In the genomic region with DNA sequence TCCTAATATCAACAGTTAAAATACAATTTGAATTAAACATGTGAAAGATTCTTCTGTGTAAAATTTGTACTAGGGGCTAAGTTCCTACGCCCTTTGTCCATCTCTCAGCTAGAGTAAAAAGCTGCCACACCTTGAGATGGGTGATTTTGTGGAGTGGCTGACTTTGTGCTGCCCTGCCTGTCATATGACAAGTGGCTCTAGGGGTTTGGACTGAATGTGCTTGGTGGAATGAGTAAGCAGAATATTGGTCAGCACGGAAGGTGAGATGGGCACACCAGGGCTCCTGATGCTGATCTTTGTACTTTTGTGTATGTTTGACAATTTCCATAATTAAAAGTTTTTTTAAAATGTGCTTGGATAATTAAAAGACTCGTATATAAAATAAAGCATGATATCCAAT, we compare ENCODE assay signal across 23 cellular contexts.
A peak's percentile ranks its signal among the peaks of the same experiment; 100 is the strongest.
DNase-seq lines count a peak whose midpoint lies in the region; ATAC-seq, FAIRE-seq and TF ChIP-seq lines count a peak whose summit lies in the region.
"Had no signal": no experiment of that assay in that cellular context is flagged by ENCODE, and none has a peak within 500 bp of the region (broad histone marks: within the 10 kb centered on the region; RNA-seq: fewer than 3 reads in every experiment).

No MANE protein-coding gene starts in this region.

- no peak overlapping the region for H3K4me2 ChIP-seq in GM23338

- TF ChIP-seq CTCF in GM23338 (conservative IDR thresholded peaks at IDR 0.05; ENCODE audit: low read depth in 2 of 2) = no peak
- TF ChIP-seq CTCF in Panc1 (IDR thresholded peaks at IDR 0.05) = no peak
- TF ChIP-seq CTCF in kidney (IDR thresholded peaks at IDR 0.05; ENCODE audit: borderline replicate concordance, extremely low read depth, insufficient read depth) = no peak
- TF ChIP-seq CTCF in progenitor cell of endocrine pancreas (IDR thresholded peaks at IDR 0.05; ENCODE audit: unreplicated experiment) = no peak

- H3K9me3 Mint-ChIP-seq in GM23338 = peaks cover 6% of the 10 kb centered on the region
- peaks cover 8% of the 10 kb centered on the region for H3K9me3 Mint-ChIP-seq in progenitor cell of endocrine pancreas (ENCODE audit: low read depth)
- peaks cover 6% of the 10 kb centered on the region for H3K9me3 Mint-ChIP-seq in activated naive CD8-positive, alpha-beta T cell treated with anti-CD3 and anti-CD28 coated beads for 36 hours

- H3K27me3 Mint-ChIP-seq in GM23338 (ENCODE audit: insufficient read depth, low read depth, poor library complexity) = peaks cover 2% of the 10 kb centered on the region
- H3K27me3 Mint-ChIP-seq in progenitor cell of endocrine pancreas = no peaks in the 10 kb centered on the region
- no peaks in the 10 kb centered on the region for H3K27me3 Mint-ChIP-seq in activated naive CD8-positive, alpha-beta T cell treated with anti-CD3 and anti-CD28 coated beads for 36 hours
- H3K27me3 Mint-ChIP-seq: activated naive CD8-positive, alpha-beta T cell had no signal

- H3K9me3 ChIP-seq in Panc1 (ENCODE audit: control insufficient read depth, insufficient read depth, low read depth, low read length) (peaks cover 11% of the 10 kb centered on the region), kidney (ENCODE audit: control insufficient read depth in 1 of 2, low read length in 2 of 2) (peaks cover 0 to 1% of the 10 kb centered on the region in 2 donors)
- H3K9me3 ChIP-seq: pancreas had no signal

- H4K20me1 ChIP-seq in GM23338 (replicated peaks; ENCODE audit: insufficient read depth) = no peaks in the 10 kb centered on the region

- no peaks in the 10 kb centered on the region for H3K36me3 ChIP-seq in GM23338 (ENCODE audit: insufficient read depth)
- no peaks in the 10 kb centered on the region for H3K36me3 ChIP-seq in Panc1 (ENCODE audit: control insufficient read depth, insufficient read depth, low read length)
- H3K36me3 ChIP-seq in kidney (ENCODE audit: control insufficient read depth in 1 of 2, insufficient read depth in 2 of 2, low read length in 2 of 2) = no peaks in the 10 kb centered on the region
- H3K36me3 ChIP-seq: brain microvascular endothelial cell, pancreas had no signal

- H3K9me2 ChIP-seq in GM23338 (ENCODE audit: insufficient read depth) = no peaks in the 10 kb centered on the region

- in situ Hi-C loops in Panc1 (cut with HindIII; ENCODE audit: low pct_unique_long_range_greater_than_20kb, low sequenced_read_pairs) = no loop called here

- FAIRE-seq in kidney (lab: Jason Lieb, UNC) = no peak
- FAIRE-seq: D721Med, frontal cortex, GM12892, pancreas, small intestine had no signal

- H3K4me1 ChIP-seq in GM23338 (ENCODE audit: insufficient read depth) = no peaks in the 10 kb centered on the region
- peaks cover 24% of the 10 kb centered on the region for H3K4me1 ChIP-seq in Panc1 (ENCODE audit: control insufficient read depth, insufficient read depth, low read length)
- peaks cover 2 to 3% of the 10 kb centered on the region in 2 donors for H3K4me1 ChIP-seq in kidney (ENCODE audit: control insufficient read depth in 1 of 2, insufficient read depth in 1 of 2, low read depth in 1 of 2, low read length in 2 of 2)

- H3K27ac ChIP-seq in GM23338 (ENCODE audit: low read depth) = no peak overlapping the region
- peak overlapping the region; percentile 100 for H3K27ac ChIP-seq in Panc1 (ENCODE audit: low read length)
- no peak overlapping the region for H3K27ac ChIP-seq in kidney (ENCODE audit: low read depth in 2 of 2, low read length in 2 of 2)
- H3K27ac ChIP-seq: brain microvascular endothelial cell had no signal

- POLR2A ChIA-PET in Panc1 (lab: Charles Lee) = no interaction called here

- H3F3A ChIP-seq in GM23338 (replicated peaks; ENCODE audit: low read depth) = no peaks in the 10 kb centered on the region

- DNase-seq in GM23338 (ENCODE audit: low spot score) = no peak
- DNase-seq in Panc1 (ENCODE audit: low read depth, low spot score) = no peak
- DNase-seq in kidney = peak; percentile 5
- no peak for DNase-seq in progenitor cell of endocrine pancreas (ENCODE audit: low spot score, unreplicated experiment)
- DNase-seq in activated T-cell treated with anti-CD3 and anti-CD28 coated beads, Interleukin-2, amount 50 U/mL, for 48 hours = no peak
- no peak for DNase-seq in activated naive CD8-positive, alpha-beta T cell treated with anti-CD3 and anti-CD28 coated beads for 36 hours
- DNase-seq: activated CD4-positive, alpha-beta T cell treated with anti-CD3 and anti-CD28 coated beads, Interleukin-2, amount 50 U/mL, for 4 hours; activated T-cell treated with anti-CD3 and anti-CD28 coated beads, Interleukin-2, amount 50 U/mL, for 1 hour; brain microvascular endothelial cell; GDM1; left colon; naive B cell; NCI-H1417 treated with DMSO at 0.1 percent for 48 hours; NCI-H2171; small intestine had no signal

- H2AFZ ChIP-seq in GM23338 = peak overlapping the region; percentile 43; the same call in 1 of the 2 replicates

- intact Hi-C loops in Panc1 (cut with micrococcal nuclease; ENCODE audit: unreplicated experiment) (no loop called here), kidney (cut with DNase I) (no loop called here)

- H3K4me1 Mint-ChIP-seq in GM23338 (no peaks in the 10 kb centered on the region; the same call in 1 of the 3 replicates), progenitor cell of endocrine pancreas (ENCODE audit: low read depth) (peaks cover 12% of the 10 kb centered on the region)
- H3K4me1 Mint-ChIP-seq in activated naive CD8-positive, alpha-beta T cell treated with anti-CD3 and anti-CD28 coated beads for 36 hours = no peaks in the 10 kb centered on the region
- H3K4me1 Mint-ChIP-seq: B cell, naive B cell had no signal

- H3K4me3 ChIP-seq in GM23338 (no peak overlapping the region), Panc1 (ENCODE audit: low read depth in 2 of 2, low read length in 2 of 2) (no peak overlapping the region), kidney (ENCODE audit: low read length in 2 of 2) (no peak overlapping the region)
- H3K4me3 ChIP-seq: pancreas had no signal

- no peak for ATAC-seq in GM23338
- ATAC-seq in Panc1 = no peak
- ATAC-seq in GM21619 (IDR thresholded peaks at IDR 0.05; ENCODE audit: unreplicated experiment) = no peak
- ATAC-seq in GM18498 (IDR thresholded peaks at IDR 0.05; ENCODE audit: unreplicated experiment) = no peak
- ATAC-seq: left colon, pancreas had no signal

- H3K27ac Mint-ChIP-seq in GM23338 (no peak overlapping the region), progenitor cell of endocrine pancreas (peak overlapping the region; percentile 82)
- no peak overlapping the region for H3K27ac Mint-ChIP-seq in activated naive CD8-positive, alpha-beta T cell treated with anti-CD3 and anti-CD28 coated beads for 36 hours
- H3K27ac Mint-ChIP-seq: activated naive CD8-positive, alpha-beta T cell; B cell; naive B cell had no signal

- CTCF ChIA-PET in Panc1 (lab: Charles Lee) = no interaction called here

- no peaks in the 10 kb centered on the region for H3K79me2 ChIP-seq in GM23338 (replicated peaks; ENCODE audit: insufficient read depth)

- no peak overlapping the region for H3K9ac ChIP-seq in kidney (ENCODE audit: low read length in 2 of 2)

- no peaks in the 10 kb centered on the region for H3K27me3 ChIP-seq in GM23338 (ENCODE audit: insufficient read depth)
- H3K27me3 ChIP-seq in Panc1 (ENCODE audit: control insufficient read depth, insufficient read depth, low read length) = no peaks in the 10 kb centered on the region
- H3K27me3 ChIP-seq: brain microvascular endothelial cell, pancreas had no signal

- H3K36me3 Mint-ChIP-seq in GM23338 (ENCODE audit: low read depth) = peaks cover 5% of the 10 kb centered on the region; the same call in 2 of the 3 replicates
- peaks cover 1% of the 10 kb centered on the region for H3K36me3 Mint-ChIP-seq in progenitor cell of endocrine pancreas (ENCODE audit: insufficient read depth)
- H3K36me3 Mint-ChIP-seq in activated naive CD8-positive, alpha-beta T cell treated with anti-CD3 and anti-CD28 coated beads for 36 hours = no peaks in the 10 kb centered on the region

- no TSS peak for BruUV-seq in Panc1 (replicated peaks; lab: Mats Ljungman, UMichigan)

- no peak overlapping the region for H3K4me3 Mint-ChIP-seq in GM23338
- no peak overlapping the region for H3K4me3 Mint-ChIP-seq in progenitor cell of endocrine pancreas (ENCODE audit: low read depth)
- H3K4me3 Mint-ChIP-seq in activated naive CD8-positive, alpha-beta T cell treated with anti-CD3 and anti-CD28 coated beads for 36 hours = no peak overlapping the region
- H3K4me3 Mint-ChIP-seq: activated naive CD8-positive, alpha-beta T cell; B cell; naive B cell had no signal

TF ChIP-seq in GM23338, 12 proteins besides CTCF, POLR2A, EP300 and RAD21 (continues in another document):
- TF ChIP-seq STAT1 (IDR thresholded peaks at IDR 0.05; ENCODE audit: unreplicated experiment) (no peak), EZH2phosphoT487 (IDR thresholded peaks at IDR 0.05; ENCODE audit: unreplicated experiment) (no peak), JUNB (IDR thresholded peaks at IDR 0.05; ENCODE audit: unreplicated experiment) (no peak), CREB1 (CRISPR knock-in tag; IDR thresholded peaks at IDR 0.05; ENCODE audit: low read depth) (no peak), POLR2AphosphoS5 (IDR thresholded peaks at IDR 0.05; ENCODE audit: low read depth) (no peak)
- TF ChIP-seq, protein P1, sequence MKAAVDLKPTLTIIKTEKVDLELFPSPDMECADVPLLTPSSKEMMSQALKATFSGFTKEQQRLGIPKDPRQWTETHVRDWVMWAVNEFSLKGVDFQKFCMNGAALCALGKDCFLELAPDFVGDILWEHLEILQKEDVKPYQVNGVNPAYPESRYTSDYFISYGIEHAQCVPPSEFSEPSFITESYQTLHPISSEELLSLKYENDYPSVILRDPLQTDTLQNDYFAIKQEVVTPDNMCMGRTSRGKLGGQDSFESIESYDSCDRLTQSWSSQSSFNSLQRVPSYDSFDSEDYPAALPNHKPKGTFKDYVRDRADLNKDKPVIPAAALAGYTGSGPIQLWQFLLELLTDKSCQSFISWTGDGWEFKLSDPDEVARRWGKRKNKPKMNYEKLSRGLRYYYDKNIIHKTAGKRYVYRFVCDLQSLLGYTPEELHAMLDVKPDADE (IDR thresholded peaks at IDR 0.05) = no peak
